27 cellular contexts compared by ENCODE assay signal in genomic region chr4:102477657-102478056, GRCh38. TPM values are rescaled to one million over a fixed set of nuclear protein-coding genes. Genes with fewer than 3 reads are reported as not detected.
DNase-seq lines count a peak whose midpoint lies in the region; ATAC-seq and TF ChIP-seq lines count a peak whose summit lies in the region.
"Had no signal": no experiment of that assay in that cellular context is flagged by ENCODE, and none has a peak within 500 bp of the region (broad histone marks: within the 10 kb centered on the region; RNA-seq: fewer than 3 reads in every experiment).

No MANE protein-coding gene starts in this region.

- no peak overlapping the region for H4K5ac ChIP-seq in mesendoderm (ENCODE audit: low read length)

- peaks cover 13 to 20% of the 10 kb centered on the region in 2 donors for H3K9me3 ChIP-seq in breast epithelium
- no peaks in the 10 kb centered on the region for H3K9me3 ChIP-seq in RWPE2 (ENCODE audit: severe bottlenecking)
- H3K9me3 ChIP-seq in heart left ventricle = peaks cover 0 to 42% (median 1%) of the 10 kb centered on the region in 12 donors
- H3K9me3 ChIP-seq: prostate gland had no signal

- no peak for TF ChIP-seq POLR2A in breast epithelium (IDR thresholded peaks at IDR 0.05)
- no peak for TF ChIP-seq POLR2A in heart left ventricle (IDR thresholded peaks at IDR 0.05)

- no peaks in the 10 kb centered on the region for H3K36me3 Mint-ChIP-seq in MCF 10A (ENCODE audit: insufficient read depth, unreplicated experiment)
- H3K36me3 Mint-ChIP-seq: mesothelial cell of epicardium had no signal

- WGBS in heart left ventricle, 4 donors = 83 to 90% (median 86%) methylated on average over 3 of the region's 3 CpGs
- WGBS in mesendoderm (ENCODE audit: extremely low coverage, insufficient coverage, low lambda C conversion rate) = no CpG with 5 or more reads among the region's 3 CpGs

- no peak overlapping the region for H3K27ac Mint-ChIP-seq in MCF 10A (ENCODE audit: low read depth, unreplicated experiment)
- H3K27ac Mint-ChIP-seq: CD4-positive, CD25-positive, alpha-beta regulatory T cell; mesothelial cell of epicardium; natural killer cell treated with Interleukin-12 subunit alpha and Interleukin-12 subunit beta and Interleukin-15 and Interleukin-18, amount 100 ng/mL, for 72 hours; T-helper 17 cell; WTC11 had no signal

- no peaks in the 10 kb centered on the region for H3K79me1 ChIP-seq in mesendoderm (ENCODE audit: low read length)

- H2BK120ac ChIP-seq in mesendoderm (ENCODE audit: low read depth, low read length) = no peak overlapping the region

- no peak overlapping the region for H4K8ac ChIP-seq in mesendoderm (ENCODE audit: low read depth, low read length)

- H3K23ac ChIP-seq in mesendoderm (ENCODE audit: low read length) = no peak overlapping the region

- intact Hi-C loops in MCF 10A (cut with micrococcal nuclease) = no loop called here
- intact Hi-C loops in breast epithelium (cut with DNase I; ENCODE audit: low total_unique reads) = no loop called here
- intact Hi-C loops in heart left ventricle (cut with DNase I) = no loop called here

- no peak overlapping the region for H3K27ac ChIP-seq in breast epithelium
- no peak overlapping the region for H3K27ac ChIP-seq in RWPE2 (ENCODE audit: poor library complexity, severe bottlenecking)
- H3K27ac ChIP-seq in heart left ventricle = no peak overlapping the region
- H3K27ac ChIP-seq in mesendoderm (ENCODE audit: low read depth, low read length) = no peak overlapping the region
- H3K27ac ChIP-seq: prostate gland, stomach had no signal

- H2BK5ac ChIP-seq in mesendoderm (ENCODE audit: low read length) = no peak overlapping the region

- peaks cover 9% of the 10 kb centered on the region for H3K4me1 Mint-ChIP-seq in MCF 10A (ENCODE audit: insufficient read depth, unreplicated experiment)
- H3K4me1 Mint-ChIP-seq: T-helper 17 cell had no signal

- no peak overlapping the region for H2BK15ac ChIP-seq in mesendoderm (replicated peaks; ENCODE audit: low read depth)

- no peaks in the 10 kb centered on the region for H3K36me3 ChIP-seq in breast epithelium
- no peaks in the 10 kb centered on the region for H3K36me3 ChIP-seq in RWPE2 (ENCODE audit: low read depth)
- H3K36me3 ChIP-seq in heart left ventricle = no peaks in the 10 kb centered on the region
- no peaks in the 10 kb centered on the region for H3K36me3 ChIP-seq in mesendoderm (ENCODE audit: control insufficient read depth, insufficient read depth, low read length)
- H3K36me3 ChIP-seq: prostate gland, stomach had no signal

- ATAC-seq in RWPE2 (ENCODE audit: low read depth) (peak; percentile 51; the same call in 1 of the 3 replicates), heart left ventricle (no peak)
- ATAC-seq: left cardiac atrium; natural killer cell treated with Interleukin-12 subunit alpha and Interleukin-12 subunit beta and Interleukin-15 and Interleukin-18, amount 100 ng/mL, for 72 hours; T-helper 17 cell had no signal

- no TSS peak for BruUV-seq in MCF 10A (replicated peaks; lab: Mats Ljungman, UMichigan)

- TF ChIP-seq CTCF in MCF 10A (IDR thresholded peaks at IDR 0.05; ENCODE audit: unreplicated experiment) = no peak
- no peak for TF ChIP-seq CTCF in breast epithelium (IDR thresholded peaks at IDR 0.05)
- TF ChIP-seq CTCF in RWPE2 (IDR thresholded peaks at IDR 0.05; ENCODE audit: poor library complexity, severe bottlenecking) = no peak
- TF ChIP-seq CTCF in heart left ventricle (IDR thresholded peaks at IDR 0.05) = no peak

- POLR2A ChIA-PET in MCF 10A (lab: Yijun Ruan, JAX) = interaction anchor here (0.6 to 1.0 kb wide), 4 partner anchors 23 to 37 kb away, joined by 3 to 6 read pairs (median 3); no protein-coding TSS in a partner anchor

- no peaks in the 10 kb centered on the region for H3K4me1 ChIP-seq in breast epithelium
- H3K4me1 ChIP-seq in RWPE2 (ENCODE audit: insufficient read depth, poor library complexity, severe bottlenecking) = no peaks in the 10 kb centered on the region
- H3K4me1 ChIP-seq in heart left ventricle = no peaks in the 10 kb centered on the region
- no peaks in the 10 kb centered on the region for H3K4me1 ChIP-seq in mesendoderm (ENCODE audit: control insufficient read depth, low read depth, low read length)
- H3K4me1 ChIP-seq: prostate gland, stomach had no signal

- H3K56ac ChIP-seq in mesendoderm (ENCODE audit: low read length) = no peak overlapping the region

- no peak overlapping the region for H3K4me3 Mint-ChIP-seq in MCF 10A (ENCODE audit: unreplicated experiment)
- H3K4me3 Mint-ChIP-seq: CD4-positive, CD25-positive, alpha-beta regulatory T cell; mesothelial cell of epicardium; natural killer cell treated with Interleukin-12 subunit alpha and Interleukin-12 subunit beta and Interleukin-15 and Interleukin-18, amount 100 ng/mL, for 72 hours; T-helper 17 cell; WTC11 had no signal

- H3K4me3 ChIP-seq in breast epithelium (no peak overlapping the region), RWPE2 (ENCODE audit: severe bottlenecking) (no peak overlapping the region), heart left ventricle (no peak overlapping the region), mesendoderm (ENCODE audit: low read length) (no peak overlapping the region)
- H3K4me3 ChIP-seq: prostate gland, smooth muscle cell, stomach had no signal

- no peak overlapping the region for H2AK5ac ChIP-seq in mesendoderm (ENCODE audit: low read length)

- H3K9me3 Mint-ChIP-seq in MCF 10A (ENCODE audit: unreplicated experiment) = peaks cover 25% of the 10 kb centered on the region

- no peaks in the 10 kb centered on the region for H3K27me3 ChIP-seq in breast epithelium
- no peaks in the 10 kb centered on the region for H3K27me3 ChIP-seq in RWPE2 (ENCODE audit: insufficient read depth, poor library complexity, severe bottlenecking)
- no peaks in the 10 kb centered on the region for H3K27me3 ChIP-seq in heart left ventricle
- H3K27me3 ChIP-seq in mesendoderm (ENCODE audit: insufficient read depth, low read length, poor library complexity) = no peaks in the 10 kb centered on the region
- H3K27me3 ChIP-seq: stomach had no signal

- DNase-seq in MCF 10A (ENCODE audit: unreplicated experiment) (peak; percentile 17), breast epithelium (ENCODE audit: low spot score in 2 of 2) (no peak), RWPE2 (ENCODE audit: low spot score) (no peak), fibroblast of gingiva (ENCODE audit: low read depth) (peak; percentile 24), heart left ventricle (no peak), HPDE6-E6E7 (ENCODE audit: extremely low spot score) (no peak), mesendoderm (no peak)
- DNase-seq in stimulated activated CD4-positive, alpha-beta T cell treated with anti-CD3 and anti-CD28 coated beads, Interleukin-2, amount 100 ng/mL, for 24 hours = no peak
- DNase-seq: 8988T; activated CD4-positive, alpha-beta T cell treated with anti-CD3 and anti-CD28 coated beads, Interleukin-2, amount 50 U/mL, for 48 hours; activated gamma-delta T cell treated with Interleukin-2 at 50 U/mL for 16 hours; DMS 273 treated with DMSO at 0.1 percent for 48 hours; effector CD8-positive, alpha-beta T cell; left cardiac atrium; NCI-H1105; NCI-H526 treated with DMSO at 0.1 percent for 48 hours; OCI-M1; stimulated activated CD4-positive, alpha-beta T cell treated with anti-CD3 and anti-CD28 coated beads, Interleukin-4, amount 100 ng/mL, for 24 hours; stomach; T-helper 17 cell; trophoblast cell had no signal

- no peak overlapping the region for H3K18ac ChIP-seq in mesendoderm (ENCODE audit: low read length)

- H3K4me2 ChIP-seq in mesendoderm (ENCODE audit: low read length) = no peak overlapping the region
- H3K4me2 ChIP-seq: smooth muscle cell had no signal

- no peak overlapping the region for H3K9ac ChIP-seq in mesendoderm (ENCODE audit: low read length)

- CTCF ChIA-PET in MCF 10A (lab: Yijun Ruan, JAX) = interaction anchor here (0.9 kb wide), 1 partner anchor 10 kb away, joined by 5 read pairs; no protein-coding TSS in a partner anchor

- no peak overlapping the region for H3K4ac ChIP-seq in mesendoderm (ENCODE audit: low read depth, low read length)

- no peaks in the 10 kb centered on the region for H3K79me2 ChIP-seq in mesendoderm (ENCODE audit: control insufficient read depth, insufficient read depth, low read length)

- H3K27me3 Mint-ChIP-seq in MCF 10A (ENCODE audit: insufficient read depth, unreplicated experiment) = no peaks in the 10 kb centered on the region
- H3K27me3 Mint-ChIP-seq: T-helper 17 cell had no signal

RNA-seq across cellular contexts. Expression of gene NFKB1, which starts 23.5 kb away (rescaled TPM):
- total RNA-seq in MCF 10A (2022) (40.1 and 70.9 TPM in 2 replicates), breast epithelium (10 to 100 TPM; 30.2 to 52.5 (median 42.6) TPM), heart left ventricle (10 to 100 TPM; 15.9 to 34.1 (median 19.9) TPM)
- polyA plus RNA-seq in heart left ventricle = 10 to 100 TPM in 1 of 2 donors, 1 to 10 TPM in 1; 4.8 to 11.4 TPM
- 4.9 TPM for polyA plus RNA-seq in mesendoderm (2013, experiment 1 of 2)
- polyA plus RNA-seq in mesendoderm (2013, experiment 2 of 2) = 5.2 TPM

Comparison
In these comparisons a context has a peak if more than half of its experiments do, and no peak if none do; other contexts are left out.
1. DNase-seq: peak in MCF 10A (single experiment) and fibroblast of gingiva (single experiment); none in breast epithelium (0 of 2), RWPE2 (single experiment), heart left ventricle (0 of 5), stimulated activated CD4-positive, alpha-beta T cell treated with anti-CD3 and anti-CD28 coated beads, Interleukin-2, amount 100 ng/mL, for 24 hours (0 of 2), HPDE6-E6E7 (single experiment) and mesendoderm (single experiment).